ENCODE assay signal across 3 cellular contexts in the genomic region with DNA sequence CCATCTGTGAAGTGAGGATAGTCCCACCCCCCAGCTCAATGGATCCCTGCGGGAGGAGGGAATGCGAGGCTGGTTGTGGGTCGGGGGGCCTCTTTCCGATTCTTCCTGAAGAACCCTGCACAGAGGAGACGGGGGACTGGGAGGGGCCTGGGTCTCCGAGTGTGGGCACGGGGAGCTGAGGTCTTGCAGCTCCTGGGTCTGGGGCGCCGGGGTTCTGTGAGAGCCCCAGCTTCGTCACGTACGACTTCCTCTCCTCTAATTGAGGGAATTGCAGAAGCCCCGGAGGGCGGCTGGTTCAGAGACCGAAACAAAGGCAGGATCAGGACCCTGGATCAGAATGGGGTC.
TF ChIP-seq lines count a peak whose summit lies in the region.

No MANE protein-coding gene starts in this region.

TF ChIP-seq in A549, 52 proteins besides CTCF, POLR2A, EP300 and RAD21 (continued from another document):
- TF ChIP-seq, protein P1, sequence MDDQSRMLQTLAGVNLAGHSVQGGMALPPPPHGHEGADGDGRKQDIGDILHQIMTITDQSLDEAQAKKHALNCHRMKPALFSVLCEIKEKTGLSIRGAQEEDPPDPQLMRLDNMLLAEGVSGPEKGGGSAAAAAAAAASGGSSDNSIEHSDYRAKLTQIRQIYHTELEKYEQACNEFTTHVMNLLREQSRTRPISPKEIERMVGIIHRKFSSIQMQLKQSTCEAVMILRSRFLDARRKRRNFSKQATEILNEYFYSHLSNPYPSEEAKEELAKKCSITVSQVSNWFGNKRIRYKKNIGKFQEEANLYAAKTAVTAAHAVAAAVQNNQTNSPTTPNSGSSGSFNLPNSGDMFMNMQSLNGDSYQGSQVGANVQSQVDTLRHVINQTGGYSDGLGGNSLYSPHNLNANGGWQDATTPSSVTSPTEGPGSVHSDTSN (IDR thresholded peaks at IDR 0.05): no peak
- TF ChIP-seq ZFP36 (IDR thresholded peaks at IDR 0.05; ENCODE audit: borderline replicate concordance, partially characterized antibody): no peak
- no peak for TF ChIP-seq KDM1A (IDR thresholded peaks at IDR 0.05; ENCODE audit: low read depth)
- TF ChIP-seq, protein P2, sequence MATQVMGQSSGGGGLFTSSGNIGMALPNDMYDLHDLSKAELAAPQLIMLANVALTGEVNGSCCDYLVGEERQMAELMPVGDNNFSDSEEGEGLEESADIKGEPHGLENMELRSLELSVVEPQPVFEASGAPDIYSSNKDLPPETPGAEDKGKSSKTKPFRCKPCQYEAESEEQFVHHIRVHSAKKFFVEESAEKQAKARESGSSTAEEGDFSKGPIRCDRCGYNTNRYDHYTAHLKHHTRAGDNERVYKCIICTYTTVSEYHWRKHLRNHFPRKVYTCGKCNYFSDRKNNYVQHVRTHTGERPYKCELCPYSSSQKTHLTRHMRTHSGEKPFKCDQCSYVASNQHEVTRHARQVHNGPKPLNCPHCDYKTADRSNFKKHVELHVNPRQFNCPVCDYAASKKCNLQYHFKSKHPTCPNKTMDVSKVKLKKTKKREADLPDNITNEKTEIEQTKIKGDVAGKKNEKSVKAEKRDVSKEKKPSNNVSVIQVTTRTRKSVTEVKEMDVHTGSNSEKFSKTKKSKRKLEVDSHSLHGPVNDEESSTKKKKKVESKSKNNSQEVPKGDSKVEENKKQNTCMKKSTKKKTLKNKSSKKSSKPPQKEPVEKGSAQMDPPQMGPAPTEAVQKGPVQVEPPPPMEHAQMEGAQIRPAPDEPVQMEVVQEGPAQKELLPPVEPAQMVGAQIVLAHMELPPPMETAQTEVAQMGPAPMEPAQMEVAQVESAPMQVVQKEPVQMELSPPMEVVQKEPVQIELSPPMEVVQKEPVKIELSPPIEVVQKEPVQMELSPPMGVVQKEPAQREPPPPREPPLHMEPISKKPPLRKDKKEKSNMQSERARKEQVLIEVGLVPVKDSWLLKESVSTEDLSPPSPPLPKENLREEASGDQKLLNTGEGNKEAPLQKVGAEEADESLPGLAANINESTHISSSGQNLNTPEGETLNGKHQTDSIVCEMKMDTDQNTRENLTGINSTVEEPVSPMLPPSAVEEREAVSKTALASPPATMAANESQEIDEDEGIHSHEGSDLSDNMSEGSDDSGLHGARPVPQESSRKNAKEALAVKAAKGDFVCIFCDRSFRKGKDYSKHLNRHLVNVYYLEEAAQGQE (IDR thresholded peaks at IDR 0.05): no peak
TF ChIP-seq in A549: peak in this region for 0.

TF ChIP-seq in K562, 482 proteins besides CTCF, POLR2A, EP300 and RAD21 (continued from another document and continues in another):
- TF ChIP-seq ZNF76 (CRISPR knock-in tag; IDR thresholded peaks at IDR 0.05; ENCODE audit: borderline replicate concordance): no peak
- no peak for TF ChIP-seq ZBED1 (IDR thresholded peaks at IDR 0.05)
- no peak for TF ChIP-seq ZBTB17 (CRISPR knock-in tag; IDR thresholded peaks at IDR 0.05)
- no peak for TF ChIP-seq ZNF668 (CRISPR knock-in tag; IDR thresholded peaks at IDR 0.05)
- TF ChIP-seq, protein P3, sequence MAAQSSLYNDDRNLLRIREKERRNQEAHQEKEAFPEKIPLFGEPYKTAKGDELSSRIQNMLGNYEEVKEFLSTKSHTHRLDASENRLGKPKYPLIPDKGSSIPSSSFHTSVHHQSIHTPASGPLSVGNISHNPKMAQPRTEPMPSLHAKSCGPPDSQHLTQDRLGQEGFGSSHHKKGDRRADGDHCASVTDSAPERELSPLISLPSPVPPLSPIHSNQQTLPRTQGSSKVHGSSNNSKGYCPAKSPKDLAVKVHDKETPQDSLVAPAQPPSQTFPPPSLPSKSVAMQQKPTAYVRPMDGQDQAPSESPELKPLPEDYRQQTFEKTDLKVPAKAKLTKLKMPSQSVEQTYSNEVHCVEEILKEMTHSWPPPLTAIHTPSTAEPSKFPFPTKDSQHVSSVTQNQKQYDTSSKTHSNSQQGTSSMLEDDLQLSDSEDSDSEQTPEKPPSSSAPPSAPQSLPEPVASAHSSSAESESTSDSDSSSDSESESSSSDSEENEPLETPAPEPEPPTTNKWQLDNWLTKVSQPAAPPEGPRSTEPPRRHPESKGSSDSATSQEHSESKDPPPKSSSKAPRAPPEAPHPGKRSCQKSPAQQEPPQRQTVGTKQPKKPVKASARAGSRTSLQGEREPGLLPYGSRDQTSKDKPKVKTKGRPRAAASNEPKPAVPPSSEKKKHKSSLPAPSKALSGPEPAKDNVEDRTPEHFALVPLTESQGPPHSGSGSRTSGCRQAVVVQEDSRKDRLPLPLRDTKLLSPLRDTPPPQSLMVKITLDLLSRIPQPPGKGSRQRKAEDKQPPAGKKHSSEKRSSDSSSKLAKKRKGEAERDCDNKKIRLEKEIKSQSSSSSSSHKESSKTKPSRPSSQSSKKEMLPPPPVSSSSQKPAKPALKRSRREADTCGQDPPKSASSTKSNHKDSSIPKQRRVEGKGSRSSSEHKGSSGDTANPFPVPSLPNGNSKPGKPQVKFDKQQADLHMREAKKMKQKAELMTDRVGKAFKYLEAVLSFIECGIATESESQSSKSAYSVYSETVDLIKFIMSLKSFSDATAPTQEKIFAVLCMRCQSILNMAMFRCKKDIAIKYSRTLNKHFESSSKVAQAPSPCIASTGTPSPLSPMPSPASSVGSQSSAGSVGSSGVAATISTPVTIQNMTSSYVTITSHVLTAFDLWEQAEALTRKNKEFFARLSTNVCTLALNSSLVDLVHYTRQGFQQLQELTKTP (IDR thresholded peaks at IDR 0.05; ENCODE audit: low read depth in 1 of 2, partially characterized antibody in 2 of 2): no peak
- TF ChIP-seq, protein P4, sequence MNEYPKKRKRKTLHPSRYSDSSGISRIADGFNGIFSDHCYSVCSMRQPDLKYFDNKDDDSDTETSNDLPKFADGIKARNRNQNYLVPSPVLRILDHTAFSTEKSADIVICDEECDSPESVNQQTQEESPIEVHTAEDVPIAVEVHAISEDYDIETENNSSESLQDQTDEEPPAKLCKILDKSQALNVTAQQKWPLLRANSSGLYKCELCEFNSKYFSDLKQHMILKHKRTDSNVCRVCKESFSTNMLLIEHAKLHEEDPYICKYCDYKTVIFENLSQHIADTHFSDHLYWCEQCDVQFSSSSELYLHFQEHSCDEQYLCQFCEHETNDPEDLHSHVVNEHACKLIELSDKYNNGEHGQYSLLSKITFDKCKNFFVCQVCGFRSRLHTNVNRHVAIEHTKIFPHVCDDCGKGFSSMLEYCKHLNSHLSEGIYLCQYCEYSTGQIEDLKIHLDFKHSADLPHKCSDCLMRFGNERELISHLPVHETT (CRISPR knock-in tag; conservative IDR thresholded peaks at IDR 0.05 in 1 of 2, IDR thresholded peaks at IDR 0.05 in 1 of 2): no peak
- no peak for TF ChIP-seq SMARCA4 (IDR thresholded peaks at IDR 0.05)
- TF ChIP-seq, protein P5, sequence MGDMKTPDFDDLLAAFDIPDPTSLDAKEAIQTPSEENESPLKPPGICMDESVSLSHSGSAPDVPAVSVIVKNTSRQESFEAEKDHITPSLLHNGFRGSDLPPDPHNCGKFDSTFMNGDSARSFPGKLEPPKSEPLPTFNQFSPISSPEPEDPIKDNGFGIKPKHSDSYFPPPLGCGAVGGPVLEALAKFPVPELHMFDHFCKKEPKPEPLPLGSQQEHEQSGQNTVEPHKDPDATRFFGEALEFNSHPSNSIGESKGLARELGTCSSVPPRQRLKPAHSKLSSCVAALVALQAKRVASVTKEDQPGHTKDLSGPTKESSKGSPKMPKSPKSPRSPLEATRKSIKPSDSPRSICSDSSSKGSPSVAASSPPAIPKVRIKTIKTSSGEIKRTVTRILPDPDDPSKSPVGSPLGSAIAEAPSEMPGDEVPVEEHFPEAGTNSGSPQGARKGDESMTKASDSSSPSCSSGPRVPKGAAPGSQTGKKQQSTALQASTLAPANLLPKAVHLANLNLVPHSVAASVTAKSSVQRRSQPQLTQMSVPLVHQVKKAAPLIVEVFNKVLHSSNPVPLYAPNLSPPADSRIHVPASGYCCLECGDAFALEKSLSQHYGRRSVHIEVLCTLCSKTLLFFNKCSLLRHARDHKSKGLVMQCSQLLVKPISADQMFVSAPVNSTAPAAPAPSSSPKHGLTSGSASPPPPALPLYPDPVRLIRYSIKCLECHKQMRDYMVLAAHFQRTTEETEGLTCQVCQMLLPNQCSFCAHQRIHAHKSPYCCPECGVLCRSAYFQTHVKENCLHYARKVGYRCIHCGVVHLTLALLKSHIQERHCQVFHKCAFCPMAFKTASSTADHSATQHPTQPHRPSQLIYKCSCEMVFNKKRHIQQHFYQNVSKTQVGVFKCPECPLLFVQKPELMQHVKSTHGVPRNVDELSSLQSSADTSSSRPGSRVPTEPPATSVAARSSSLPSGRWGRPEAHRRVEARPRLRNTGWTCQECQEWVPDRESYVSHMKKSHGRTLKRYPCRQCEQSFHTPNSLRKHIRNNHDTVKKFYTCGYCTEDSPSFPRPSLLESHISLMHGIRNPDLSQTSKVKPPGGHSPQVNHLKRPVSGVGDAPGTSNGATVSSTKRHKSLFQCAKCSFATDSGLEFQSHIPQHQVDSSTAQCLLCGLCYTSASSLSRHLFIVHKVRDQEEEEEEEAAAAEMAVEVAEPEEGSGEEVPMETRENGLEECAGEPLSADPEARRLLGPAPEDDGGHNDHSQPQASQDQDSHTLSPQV (IDR thresholded peaks at IDR 0.05): no peak
- TF ChIP-seq RCOR1 (IDR thresholded peaks at IDR 0.05; ENCODE audit: borderline replicate concordance in 1 of 2, low read depth in 2 of 2, low read length in 2 of 2): no peak
- TF ChIP-seq SIX5 (IDR thresholded peaks at IDR 0.05; ENCODE audit: borderline replicate concordance in 1 of 2, insufficient read depth in 1 of 2, low read depth in 1 of 2, low read length in 2 of 2): no peak
- TF ChIP-seq ZKSCAN1 (IDR thresholded peaks at IDR 0.05; ENCODE audit: low read depth, low read length): no peak
- no peak for TF ChIP-seq SP1 (CRISPR knock-in tag; IDR thresholded peaks at IDR 0.05)

TF ChIP-seq in neural cell, 6 proteins besides CTCF, POLR2A, EP300 and RAD21 (continued from another document):
- no peak for TF ChIP-seq POLR2AphosphoS5 (IDR thresholded peaks at IDR 0.05)
- TF ChIP-seq MXI1 (conservative IDR thresholded peaks at IDR 0.05; ENCODE audit: poor library complexity, severe bottlenecking): no peak
- TF ChIP-seq TAF1 (IDR thresholded peaks at IDR 0.05; ENCODE audit: low read depth): no peak
- no peak for TF ChIP-seq SMC3 (conservative IDR thresholded peaks at IDR 0.05; ENCODE audit: poor library complexity)
- TF ChIP-seq, protein P2 (IDR thresholded peaks at IDR 0.05; ENCODE audit: borderline replicate concordance): no peak
